1 cellular context compared by ENCODE assay signal in the genomic region with DNA sequence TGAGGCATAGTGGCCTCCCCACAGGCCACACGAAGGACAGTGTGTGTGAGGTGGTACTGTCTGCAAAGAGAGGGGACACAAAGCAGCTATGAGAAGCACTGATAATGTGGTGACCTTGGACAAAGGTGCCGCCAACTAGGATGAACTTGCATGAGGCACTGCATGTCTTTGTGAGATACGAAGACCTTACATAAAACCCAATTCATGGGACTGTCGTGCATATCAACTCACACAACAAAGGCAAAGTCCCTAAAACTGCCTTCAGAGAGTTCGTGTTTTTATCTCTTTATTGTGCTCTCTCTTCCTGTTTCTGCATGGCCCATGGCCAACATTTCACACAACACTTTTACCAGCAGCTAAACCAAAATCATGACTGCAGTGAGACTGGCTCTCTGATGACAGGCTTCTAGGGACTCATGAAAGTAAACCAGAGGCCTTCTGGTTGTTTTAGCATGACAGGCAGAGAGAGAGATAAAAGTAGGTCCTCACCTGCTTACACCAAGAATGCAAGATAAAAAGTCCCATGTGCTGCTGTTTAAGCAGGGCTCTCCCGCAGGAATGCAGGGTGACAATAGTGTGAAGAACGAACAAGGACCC.
TF ChIP-seq lines count a peak whose summit lies in the region.

No MANE protein-coding gene starts in this region.

TF ChIP-seq in HepG2, 621 proteins besides CTCF, POLR2A, EP300 and RAD21 (continued from another document and continues in another):
- TF ChIP-seq, protein P1, sequence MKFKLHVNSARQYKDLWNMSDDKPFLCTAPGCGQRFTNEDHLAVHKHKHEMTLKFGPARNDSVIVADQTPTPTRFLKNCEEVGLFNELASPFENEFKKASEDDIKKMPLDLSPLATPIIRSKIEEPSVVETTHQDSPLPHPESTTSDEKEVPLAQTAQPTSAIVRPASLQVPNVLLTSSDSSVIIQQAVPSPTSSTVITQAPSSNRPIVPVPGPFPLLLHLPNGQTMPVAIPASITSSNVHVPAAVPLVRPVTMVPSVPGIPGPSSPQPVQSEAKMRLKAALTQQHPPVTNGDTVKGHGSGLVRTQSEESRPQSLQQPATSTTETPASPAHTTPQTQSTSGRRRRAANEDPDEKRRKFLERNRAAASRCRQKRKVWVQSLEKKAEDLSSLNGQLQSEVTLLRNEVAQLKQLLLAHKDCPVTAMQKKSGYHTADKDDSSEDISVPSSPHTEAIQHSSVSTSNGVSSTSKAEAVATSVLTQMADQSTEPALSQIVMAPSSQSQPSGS (CRISPR knock-in tag; IDR thresholded peaks at IDR 0.05), result no peak
- TF ChIP-seq, protein P2, sequence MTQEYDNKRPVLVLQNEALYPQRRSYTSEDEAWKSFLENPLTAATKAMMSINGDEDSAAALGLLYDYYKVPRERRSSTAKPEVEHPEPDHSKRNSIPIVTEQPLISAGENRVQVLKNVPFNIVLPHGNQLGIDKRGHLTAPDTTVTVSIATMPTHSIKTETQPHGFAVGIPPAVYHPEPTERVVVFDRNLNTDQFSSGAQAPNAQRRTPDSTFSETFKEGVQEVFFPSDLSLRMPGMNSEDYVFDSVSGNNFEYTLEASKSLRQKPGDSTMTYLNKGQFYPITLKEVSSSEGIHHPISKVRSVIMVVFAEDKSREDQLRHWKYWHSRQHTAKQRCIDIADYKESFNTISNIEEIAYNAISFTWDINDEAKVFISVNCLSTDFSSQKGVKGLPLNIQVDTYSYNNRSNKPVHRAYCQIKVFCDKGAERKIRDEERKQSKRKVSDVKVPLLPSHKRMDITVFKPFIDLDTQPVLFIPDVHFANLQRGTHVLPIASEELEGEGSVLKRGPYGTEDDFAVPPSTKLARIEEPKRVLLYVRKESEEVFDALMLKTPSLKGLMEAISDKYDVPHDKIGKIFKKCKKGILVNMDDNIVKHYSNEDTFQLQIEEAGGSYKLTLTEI (CRISPR knock-in tag; conservative IDR thresholded peaks at IDR 0.05), result no peak
- no peak for TF ChIP-seq SAP130 (CRISPR knock-in tag; IDR thresholded peaks at IDR 0.05; ENCODE audit: low read depth)
- TF ChIP-seq PRMT3 (CRISPR knock-in tag; IDR thresholded peaks at IDR 0.05; ENCODE audit: borderline replicate concordance, low read depth), result no peak
- no peak for TF ChIP-seq SMYD3 (CRISPR knock-in tag; IDR thresholded peaks at IDR 0.05)
- no peak for TF ChIP-seq HNRNPLL (IDR thresholded peaks at IDR 0.05; ENCODE audit: low read depth, low read length, poor library complexity, severe bottlenecking)
- no peak for TF ChIP-seq ZNF451 (CRISPR knock-in tag; IDR thresholded peaks at IDR 0.05)
- no peak for TF ChIP-seq ZNF225 (CRISPR knock-in tag; IDR thresholded peaks at IDR 0.05)
- TF ChIP-seq CENPT (CRISPR knock-in tag; IDR thresholded peaks at IDR 0.05; ENCODE audit: low read depth), result no peak
- TF ChIP-seq ZNF20 (CRISPR knock-in tag; IDR thresholded peaks at IDR 0.05), result no peak
- no peak for TF ChIP-seq RFXANK (CRISPR knock-in tag; IDR thresholded peaks at IDR 0.05)
- TF ChIP-seq MXD4 (CRISPR knock-in tag; IDR thresholded peaks at IDR 0.05), result no peak
- TF ChIP-seq ZNF335 (CRISPR knock-in tag; IDR thresholded peaks at IDR 0.05), result no peak
- TF ChIP-seq, protein P3, sequence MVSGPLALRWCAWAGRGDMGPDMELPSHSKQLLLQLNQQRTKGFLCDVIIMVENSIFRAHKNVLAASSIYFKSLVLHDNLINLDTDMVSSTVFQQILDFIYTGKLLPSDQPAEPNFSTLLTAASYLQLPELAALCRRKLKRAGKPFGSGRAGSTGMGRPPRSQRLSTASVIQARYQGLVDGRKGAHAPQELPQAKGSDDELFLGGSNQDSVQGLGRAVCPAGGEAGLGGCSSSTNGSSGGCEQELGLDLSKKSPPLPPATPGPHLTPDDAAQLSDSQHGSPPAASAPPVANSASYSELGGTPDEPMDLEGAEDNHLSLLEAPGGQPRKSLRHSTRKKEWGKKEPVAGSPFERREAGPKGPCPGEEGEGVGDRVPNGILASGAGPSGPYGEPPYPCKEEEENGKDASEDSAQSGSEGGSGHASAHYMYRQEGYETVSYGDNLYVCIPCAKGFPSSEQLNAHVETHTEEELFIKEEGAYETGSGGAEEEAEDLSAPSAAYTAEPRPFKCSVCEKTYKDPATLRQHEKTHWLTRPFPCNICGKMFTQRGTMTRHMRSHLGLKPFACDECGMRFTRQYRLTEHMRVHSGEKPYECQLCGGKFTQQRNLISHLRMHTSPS (CRISPR knock-in tag; IDR thresholded peaks at IDR 0.05; ENCODE audit: low read depth), result no peak
- TF ChIP-seq, protein P4, sequence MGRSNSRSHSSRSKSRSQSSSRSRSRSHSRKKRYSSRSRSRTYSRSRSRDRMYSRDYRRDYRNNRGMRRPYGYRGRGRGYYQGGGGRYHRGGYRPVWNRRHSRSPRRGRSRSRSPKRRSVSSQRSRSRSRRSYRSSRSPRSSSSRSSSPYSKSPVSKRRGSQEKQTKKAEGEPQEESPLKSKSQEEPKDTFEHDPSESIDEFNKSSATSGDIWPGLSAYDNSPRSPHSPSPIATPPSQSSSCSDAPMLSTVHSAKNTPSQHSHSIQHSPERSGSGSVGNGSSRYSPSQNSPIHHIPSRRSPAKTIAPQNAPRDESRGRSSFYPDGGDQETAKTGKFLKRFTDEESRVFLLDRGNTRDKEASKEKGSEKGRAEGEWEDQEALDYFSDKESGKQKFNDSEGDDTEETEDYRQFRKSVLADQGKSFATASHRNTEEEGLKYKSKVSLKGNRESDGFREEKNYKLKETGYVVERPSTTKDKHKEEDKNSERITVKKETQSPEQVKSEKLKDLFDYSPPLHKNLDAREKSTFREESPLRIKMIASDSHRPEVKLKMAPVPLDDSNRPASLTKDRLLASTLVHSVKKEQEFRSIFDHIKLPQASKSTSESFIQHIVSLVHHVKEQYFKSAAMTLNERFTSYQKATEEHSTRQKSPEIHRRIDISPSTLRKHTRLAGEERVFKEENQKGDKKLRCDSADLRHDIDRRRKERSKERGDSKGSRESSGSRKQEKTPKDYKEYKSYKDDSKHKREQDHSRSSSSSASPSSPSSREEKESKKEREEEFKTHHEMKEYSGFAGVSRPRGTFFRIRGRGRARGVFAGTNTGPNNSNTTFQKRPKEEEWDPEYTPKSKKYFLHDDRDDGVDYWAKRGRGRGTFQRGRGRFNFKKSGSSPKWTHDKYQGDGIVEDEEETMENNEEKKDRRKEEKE (IDR thresholded peaks at IDR 0.05), result no peak
- no peak for TF ChIP-seq PHF5A (CRISPR knock-in tag; IDR thresholded peaks at IDR 0.05; ENCODE audit: low read depth, unreplicated experiment)
- no peak for TF ChIP-seq ZNF615 (CRISPR knock-in tag; IDR thresholded peaks at IDR 0.05; ENCODE audit: borderline replicate concordance)
- TF ChIP-seq, protein P5, sequence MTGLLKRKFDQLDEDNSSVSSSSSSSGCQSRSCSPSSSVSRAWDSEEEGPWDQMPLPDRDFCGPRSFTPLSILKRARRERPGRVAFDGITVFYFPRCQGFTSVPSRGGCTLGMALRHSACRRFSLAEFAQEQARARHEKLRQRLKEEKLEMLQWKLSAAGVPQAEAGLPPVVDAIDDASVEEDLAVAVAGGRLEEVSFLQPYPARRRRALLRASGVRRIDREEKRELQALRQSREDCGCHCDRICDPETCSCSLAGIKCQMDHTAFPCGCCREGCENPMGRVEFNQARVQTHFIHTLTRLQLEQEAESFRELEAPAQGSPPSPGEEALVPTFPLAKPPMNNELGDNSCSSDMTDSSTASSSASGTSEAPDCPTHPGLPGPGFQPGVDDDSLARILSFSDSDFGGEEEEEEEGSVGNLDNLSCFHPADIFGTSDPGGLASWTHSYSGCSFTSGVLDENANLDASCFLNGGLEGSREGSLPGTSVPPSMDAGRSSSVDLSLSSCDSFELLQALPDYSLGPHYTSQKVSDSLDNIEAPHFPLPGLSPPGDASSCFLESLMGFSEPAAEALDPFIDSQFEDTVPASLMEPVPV (CRISPR knock-in tag; IDR thresholded peaks at IDR 0.05), result no peak
- no peak for TF ChIP-seq KMT2A (CRISPR knock-in tag; IDR thresholded peaks at IDR 0.05)
- TF ChIP-seq SRSF4 (IDR thresholded peaks at IDR 0.05; ENCODE audit: low read depth, low read length, poor library complexity, severe bottlenecking), result no peak
- no peak for TF ChIP-seq ARNTL (CRISPR knock-in tag; IDR thresholded peaks at IDR 0.05)
- peak; percentile 30; the same call in 1 of the 2 replicates for TF ChIP-seq ZNF747 (CRISPR knock-in tag; IDR thresholded peaks at IDR 0.05; ENCODE audit: borderline replicate concordance)
- TF ChIP-seq EEA1 (CRISPR knock-in tag; IDR thresholded peaks at IDR 0.05; ENCODE audit: borderline replicate concordance), result no peak
- no peak for TF ChIP-seq SP2 (CRISPR knock-in tag; IDR thresholded peaks at IDR 0.05)
- TF ChIP-seq SP5 (CRISPR knock-in tag; IDR thresholded peaks at IDR 0.05; ENCODE audit: borderline replicate concordance, low read depth), result no peak
- TF ChIP-seq, protein P6, sequence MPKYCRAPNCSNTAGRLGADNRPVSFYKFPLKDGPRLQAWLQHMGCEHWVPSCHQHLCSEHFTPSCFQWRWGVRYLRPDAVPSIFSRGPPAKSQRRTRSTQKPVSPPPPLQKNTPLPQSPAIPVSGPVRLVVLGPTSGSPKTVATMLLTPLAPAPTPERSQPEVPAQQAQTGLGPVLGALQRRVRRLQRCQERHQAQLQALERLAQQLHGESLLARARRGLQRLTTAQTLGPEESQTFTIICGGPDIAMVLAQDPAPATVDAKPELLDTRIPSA (CRISPR knock-in tag; IDR thresholded peaks at IDR 0.05; ENCODE audit: borderline replicate concordance), result no peak
- TF ChIP-seq, protein P7, sequence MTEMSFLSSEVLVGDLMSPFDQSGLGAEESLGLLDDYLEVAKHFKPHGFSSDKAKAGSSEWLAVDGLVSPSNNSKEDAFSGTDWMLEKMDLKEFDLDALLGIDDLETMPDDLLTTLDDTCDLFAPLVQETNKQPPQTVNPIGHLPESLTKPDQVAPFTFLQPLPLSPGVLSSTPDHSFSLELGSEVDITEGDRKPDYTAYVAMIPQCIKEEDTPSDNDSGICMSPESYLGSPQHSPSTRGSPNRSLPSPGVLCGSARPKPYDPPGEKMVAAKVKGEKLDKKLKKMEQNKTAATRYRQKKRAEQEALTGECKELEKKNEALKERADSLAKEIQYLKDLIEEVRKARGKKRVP (CRISPR knock-in tag; IDR thresholded peaks at IDR 0.05), result no peak
- TF ChIP-seq ZNF607 (CRISPR knock-in tag; IDR thresholded peaks at IDR 0.05; ENCODE audit: borderline replicate concordance), result no peak
- TF ChIP-seq SOX6 (IDR thresholded peaks at IDR 0.05), result no peak
- peak; percentile 44; the same call in 1 of the 2 replicates for TF ChIP-seq SOX6 (CRISPR knock-in tag; IDR thresholded peaks at IDR 0.05)
- TF ChIP-seq, protein P8, sequence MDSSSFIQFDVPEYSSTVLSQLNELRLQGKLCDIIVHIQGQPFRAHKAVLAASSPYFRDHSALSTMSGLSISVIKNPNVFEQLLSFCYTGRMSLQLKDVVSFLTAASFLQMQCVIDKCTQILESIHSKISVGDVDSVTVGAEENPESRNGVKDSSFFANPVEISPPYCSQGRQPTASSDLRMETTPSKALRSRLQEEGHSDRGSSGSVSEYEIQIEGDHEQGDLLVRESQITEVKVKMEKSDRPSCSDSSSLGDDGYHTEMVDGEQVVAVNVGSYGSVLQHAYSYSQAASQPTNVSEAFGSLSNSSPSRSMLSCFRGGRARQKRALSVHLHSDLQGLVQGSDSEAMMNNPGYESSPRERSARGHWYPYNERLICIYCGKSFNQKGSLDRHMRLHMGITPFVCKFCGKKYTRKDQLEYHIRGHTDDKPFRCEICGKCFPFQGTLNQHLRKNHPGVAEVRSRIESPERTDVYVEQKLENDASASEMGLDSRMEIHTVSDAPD (CRISPR knock-in tag; IDR thresholded peaks at IDR 0.05), result no peak
- TF ChIP-seq, protein P9, sequence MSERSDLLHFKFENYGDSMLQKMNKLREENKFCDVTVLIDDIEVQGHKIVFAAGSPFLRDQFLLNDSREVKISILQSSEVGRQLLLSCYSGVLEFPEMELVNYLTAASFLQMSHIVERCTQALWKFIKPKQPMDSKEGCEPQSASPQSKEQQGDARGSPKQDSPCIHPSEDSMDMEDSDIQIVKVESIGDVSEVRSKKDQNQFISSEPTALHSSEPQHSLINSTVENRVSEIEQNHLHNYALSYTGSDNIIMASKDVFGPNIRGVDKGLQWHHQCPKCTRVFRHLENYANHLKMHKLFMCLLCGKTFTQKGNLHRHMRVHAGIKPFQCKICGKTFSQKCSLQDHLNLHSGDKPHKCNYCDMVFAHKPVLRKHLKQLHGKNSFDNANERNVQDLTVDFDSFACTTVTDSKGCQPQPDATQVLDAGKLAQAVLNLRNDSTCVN (CRISPR knock-in tag; IDR thresholded peaks at IDR 0.05; ENCODE audit: borderline replicate concordance), result no peak
- no peak for TF ChIP-seq ZNF484 (CRISPR knock-in tag; IDR thresholded peaks at IDR 0.05; ENCODE audit: borderline replicate concordance, low read depth)
- TF ChIP-seq ETV6 (CRISPR knock-in tag; conservative IDR thresholded peaks at IDR 0.05), result no peak
- TF ChIP-seq DMAP1 (CRISPR knock-in tag; IDR thresholded peaks at IDR 0.05), result no peak
- TF ChIP-seq MIER3 (CRISPR knock-in tag; IDR thresholded peaks at IDR 0.05; ENCODE audit: borderline replicate concordance), result no peak
- TF ChIP-seq REXO4 (CRISPR knock-in tag; IDR thresholded peaks at IDR 0.05; ENCODE audit: borderline replicate concordance), result no peak
- TF ChIP-seq, protein P10, sequence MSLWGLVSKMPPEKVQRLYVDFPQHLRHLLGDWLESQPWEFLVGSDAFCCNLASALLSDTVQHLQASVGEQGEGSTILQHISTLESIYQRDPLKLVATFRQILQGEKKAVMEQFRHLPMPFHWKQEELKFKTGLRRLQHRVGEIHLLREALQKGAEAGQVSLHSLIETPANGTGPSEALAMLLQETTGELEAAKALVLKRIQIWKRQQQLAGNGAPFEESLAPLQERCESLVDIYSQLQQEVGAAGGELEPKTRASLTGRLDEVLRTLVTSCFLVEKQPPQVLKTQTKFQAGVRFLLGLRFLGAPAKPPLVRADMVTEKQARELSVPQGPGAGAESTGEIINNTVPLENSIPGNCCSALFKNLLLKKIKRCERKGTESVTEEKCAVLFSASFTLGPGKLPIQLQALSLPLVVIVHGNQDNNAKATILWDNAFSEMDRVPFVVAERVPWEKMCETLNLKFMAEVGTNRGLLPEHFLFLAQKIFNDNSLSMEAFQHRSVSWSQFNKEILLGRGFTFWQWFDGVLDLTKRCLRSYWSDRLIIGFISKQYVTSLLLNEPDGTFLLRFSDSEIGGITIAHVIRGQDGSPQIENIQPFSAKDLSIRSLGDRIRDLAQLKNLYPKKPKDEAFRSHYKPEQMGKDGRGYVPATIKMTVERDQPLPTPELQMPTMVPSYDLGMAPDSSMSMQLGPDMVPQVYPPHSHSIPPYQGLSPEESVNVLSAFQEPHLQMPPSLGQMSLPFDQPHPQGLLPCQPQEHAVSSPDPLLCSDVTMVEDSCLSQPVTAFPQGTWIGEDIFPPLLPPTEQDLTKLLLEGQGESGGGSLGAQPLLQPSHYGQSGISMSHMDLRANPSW (CRISPR knock-in tag; IDR thresholded peaks at IDR 0.05; ENCODE audit: borderline replicate concordance), result no peak
- TF ChIP-seq SOX5 (CRISPR knock-in tag; IDR thresholded peaks at IDR 0.05; ENCODE audit: borderline replicate concordance), result peak; percentile 49; the same call in 1 of the 2 replicates
- TF ChIP-seq ATRX (CRISPR knock-in tag; IDR thresholded peaks at IDR 0.05; ENCODE audit: borderline replicate concordance), result no peak
